In the genomic region with DNA sequence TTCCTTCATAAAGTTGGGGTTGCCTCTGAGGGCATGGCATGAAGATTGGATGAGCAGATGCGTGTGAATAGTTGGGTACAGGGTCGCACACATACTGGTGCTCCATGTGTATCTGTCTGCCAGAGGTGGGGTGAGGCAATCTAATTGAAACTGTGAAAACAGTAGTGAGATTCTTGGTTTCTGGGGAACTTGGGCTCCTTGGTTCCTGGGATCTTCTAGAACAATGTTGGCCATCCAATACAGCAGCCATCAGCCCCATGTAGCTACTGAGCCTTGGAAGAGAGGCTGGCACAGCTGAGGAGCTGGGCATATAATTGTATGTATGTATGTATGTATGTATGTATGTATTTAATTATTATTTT, we compare ENCODE assay signal across 7 cellular contexts. TPM values are rescaled to one million over a fixed set of nuclear protein-coding genes. Genes with fewer than 3 reads are reported as not detected.
DNase-seq lines count a peak whose midpoint lies in the region; ATAC-seq, FAIRE-seq and TF ChIP-seq lines count a peak whose summit lies in the region.

No MANE protein-coding gene starts in this region.

- peak overlapping the region; percentile 98 for H3K27ac Mint-ChIP-seq in stimulated activated effector memory CD8-positive, alpha-beta T cell treated with anti-CD3 and anti-CD28 coated beads, Interleukin-12 subunit alpha, Interleukin-12 subunit beta, amount 100 ng/mL, for 72 hours

- no peaks in the 10 kb centered on the region for H3K9me3 Mint-ChIP-seq in stimulated activated effector memory CD8-positive, alpha-beta T cell treated with anti-CD3 and anti-CD28 coated beads, Interleukin-12 subunit alpha, Interleukin-12 subunit beta, amount 100 ng/mL, for 72 hours

- DNase-seq in GM12891 (ENCODE audit: insufficient read length, low spot score) (no peak), NB4 (ENCODE audit: low read depth) (peak; percentile 65), caudate nucleus (lab: John Stamatoyannopoulos, UW) (no peak), AG08396 (ENCODE audit: low spot score) (no peak), DMS 273 treated with DMSO at 0.1 percent for 48 hours (lab: John Stamatoyannopoulos, UW) (no peak)
- DNase-seq in stimulated activated effector memory CD8-positive, alpha-beta T cell treated with anti-CD3 and anti-CD28 coated beads, Interleukin-12 subunit alpha, Interleukin-12 subunit beta, amount 100 ng/mL, for 72 hours (ENCODE audit: low spot score in 2 of 2) = no peak

- FAIRE-seq in GM12891 (lab: Jason Lieb, UNC) = peak; percentile 69

- no peak for ATAC-seq in stimulated activated effector memory CD8-positive, alpha-beta T cell treated with anti-CD3 and anti-CD28 coated beads, Interleukin-12 subunit alpha, Interleukin-12 subunit beta, amount 100 ng/mL, for 72 hours
- no peak for ATAC-seq in GM19351 (IDR thresholded peaks at IDR 0.05; ENCODE audit: unreplicated experiment)

- H3K27ac ChIP-seq in caudate nucleus (ENCODE audit: low read depth, low read length) = peak overlapping the region; percentile 93

- H3K4me3 ChIP-seq in NB4 (ENCODE audit: low read depth, low read length) = peak overlapping the region; percentile 62

- peaks cover 35% of the 10 kb centered on the region for H3K36me3 Mint-ChIP-seq in stimulated activated effector memory CD8-positive, alpha-beta T cell treated with anti-CD3 and anti-CD28 coated beads, Interleukin-12 subunit alpha, Interleukin-12 subunit beta, amount 100 ng/mL, for 72 hours

- peaks cover 71% of the 10 kb centered on the region for H3K4me1 Mint-ChIP-seq in stimulated activated effector memory CD8-positive, alpha-beta T cell treated with anti-CD3 and anti-CD28 coated beads, Interleukin-12 subunit alpha, Interleukin-12 subunit beta, amount 100 ng/mL, for 72 hours

- TF ChIP-seq POLR2A in GM12891 (IDR thresholded peaks at IDR 0.05; ENCODE audit: low read depth, low read length) (no peak), NB4 (IDR thresholded peaks at IDR 0.05; ENCODE audit: extremely low read depth, insufficient read length) (no peak)

- TF ChIP-seq CTCF in NB4 (IDR thresholded peaks at IDR 0.05; ENCODE audit: low read depth, low read length) = no peak

- H3K4me3 Mint-ChIP-seq in stimulated activated effector memory CD8-positive, alpha-beta T cell treated with anti-CD3 and anti-CD28 coated beads, Interleukin-12 subunit alpha, Interleukin-12 subunit beta, amount 100 ng/mL, for 72 hours = peak overlapping the region; percentile 89

TF ChIP-seq in GM12891, 5 proteins besides CTCF, POLR2A, EP300 and RAD21:
- TF ChIP-seq SPI1 (IDR thresholded peaks at IDR 0.05; ENCODE audit: low read depth, low read length) (peak; percentile 28; the same call in 1 of the 2 replicates), PAX5 (IDR thresholded peaks at IDR 0.05; ENCODE audit: insufficient read depth, low read length, severe bottlenecking) (no peak), TAF1 (IDR thresholded peaks at IDR 0.05; ENCODE audit: low read depth, low read length) (no peak)

RNA-seq across cellular contexts. Expression of a gene that starts 0.6 kb away (rescaled TPM):
- 22.6 TPM for polyA plus RNA-seq in GM12891 (2012; ENCODE audit: low read depth, missing spikeins)

RNA-seq across cellular contexts. Expression of a gene that starts 32.6 kb away (rescaled TPM):
- polyA plus RNA-seq in GM12891 (2012; ENCODE audit: low read depth, missing spikeins) = 56.4 TPM

RNA-seq across cellular contexts. Expression of a gene that starts 43.0 kb away (rescaled TPM):
- not detected for polyA plus RNA-seq in GM12891 (2012; ENCODE audit: low read depth, missing spikeins)
